ENCODE assay signal across 2 cellular contexts in the genomic region with DNA sequence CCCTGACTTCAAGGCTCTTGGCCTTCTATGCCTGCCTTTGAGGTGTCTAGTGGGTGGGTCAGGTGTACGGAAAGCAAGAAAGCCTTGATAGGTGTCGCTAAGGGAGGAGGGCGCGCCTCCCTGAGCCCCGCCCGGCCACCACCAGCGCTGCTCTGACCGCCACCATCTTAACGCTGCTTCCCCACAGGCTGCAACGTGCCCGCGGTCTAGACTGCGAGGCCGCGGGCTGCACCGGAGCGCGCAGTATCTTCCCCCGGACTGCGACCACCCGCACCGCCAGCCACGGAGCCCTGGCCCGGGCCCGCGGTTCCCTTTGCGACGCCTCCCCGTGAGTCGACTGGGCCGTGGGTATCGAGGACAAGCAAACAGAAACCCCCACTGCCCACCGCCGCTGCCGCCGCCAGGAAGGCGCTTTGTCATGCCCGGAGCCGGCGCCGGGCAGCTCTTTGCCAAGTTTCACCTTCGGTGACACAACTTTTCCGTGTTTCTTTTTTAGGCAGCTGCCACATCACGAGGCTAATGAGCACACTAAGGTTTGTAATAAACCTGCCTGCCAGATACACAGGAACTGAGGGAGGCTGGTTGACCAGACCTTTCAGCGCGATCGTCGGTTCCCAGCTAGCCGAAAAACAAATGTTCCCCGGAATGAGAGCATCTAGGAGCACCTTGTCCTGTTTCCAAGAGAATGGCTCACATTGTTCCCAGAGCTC.
A peak's percentile ranks its signal among the peaks of the same experiment; 100 is the strongest.
TF ChIP-seq lines count a peak whose summit lies in the region.

No MANE protein-coding gene starts in this region.

TF ChIP-seq in K562, 482 proteins besides CTCF, POLR2A, EP300 and RAD21 (continues in another document):
- TF ChIP-seq POLR2G (IDR thresholded peaks at IDR 0.05; ENCODE audit: low read depth, low read length) (peak; percentile 82), HNRNPL (IDR thresholded peaks at IDR 0.05; ENCODE audit: low read depth, low read length) (0 out of 2 replicates have a peak, but pooled peaks have one; percentile 50), L3MBTL2 (IDR thresholded peaks at IDR 0.05) (peak; percentile 89), YY1 (IDR thresholded peaks at IDR 0.05; ENCODE audit: borderline replicate concordance in 1 of 3, control insufficient read depth in 1 of 3, extremely low read depth in 1 of 3, insufficient read depth in 3 of 3, insufficient read length in 1 of 3, insufficient replicate concordance in 2 of 3, low read depth in 1 of 3, low read length in 2 of 3) (peak; percentile 15 to 75 (median 72)), HDAC8 (tag; IDR thresholded peaks at IDR 0.05) (0 out of 2 replicates have a peak, but pooled peaks have one; percentile 39), SMAD4 (CRISPR knock-in tag; conservative IDR thresholded peaks at IDR 0.05) (peak; percentile 75), NFE2 (IDR thresholded peaks at IDR 0.05; ENCODE audit: low read depth) (0 out of 2 replicates have a peak, but pooled peaks have one; percentile 24), NRF1 (conservative IDR thresholded peaks at IDR 0.05 in 1 of 2, IDR thresholded peaks at IDR 0.05 in 1 of 2) (peak in 1 of 2 experiments; percentile 27; a peak in 1 of 4 replicates), MYC (IDR thresholded peaks at IDR 0.05; ENCODE audit: low read depth, low read length) (peak; percentile 22; the same call in 1 of the 2 replicates), MYC (CRISPR knock-in tag; IDR thresholded peaks at IDR 0.05; ENCODE audit: borderline replicate concordance, low read depth) (no peak), TAF1 (IDR thresholded peaks at IDR 0.05; ENCODE audit: control insufficient read depth, extremely low read depth, insufficient read depth, low read length, severe bottlenecking) (peak; percentile 17), CHD2 (IDR thresholded peaks at IDR 0.05; ENCODE audit: low read depth, low read length) (0 out of 2 replicates have a peak, but pooled peaks have one; percentile 14), RBFOX2 (IDR thresholded peaks at IDR 0.05; ENCODE audit: low read depth, low read length) (peak; percentile 84)
- TF ChIP-seq, protein P1, sequence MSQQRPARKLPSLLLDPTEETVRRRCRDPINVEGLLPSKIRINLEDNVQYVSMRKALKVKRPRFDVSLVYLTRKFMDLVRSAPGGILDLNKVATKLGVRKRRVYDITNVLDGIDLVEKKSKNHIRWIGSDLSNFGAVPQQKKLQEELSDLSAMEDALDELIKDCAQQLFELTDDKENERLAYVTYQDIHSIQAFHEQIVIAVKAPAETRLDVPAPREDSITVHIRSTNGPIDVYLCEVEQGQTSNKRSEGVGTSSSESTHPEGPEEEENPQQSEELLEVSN (IDR thresholded peaks at IDR 0.05; ENCODE audit: borderline replicate concordance in 1 of 2, extremely low read depth in 1 of 2, insufficient read depth in 1 of 2, insufficient read length in 1 of 2, low read depth in 1 of 2, low read length in 1 of 2, poor library complexity in 1 of 2, severe bottlenecking in 1 of 2), result peak; percentile 66 to 84
- TF ChIP-seq, protein P2, sequence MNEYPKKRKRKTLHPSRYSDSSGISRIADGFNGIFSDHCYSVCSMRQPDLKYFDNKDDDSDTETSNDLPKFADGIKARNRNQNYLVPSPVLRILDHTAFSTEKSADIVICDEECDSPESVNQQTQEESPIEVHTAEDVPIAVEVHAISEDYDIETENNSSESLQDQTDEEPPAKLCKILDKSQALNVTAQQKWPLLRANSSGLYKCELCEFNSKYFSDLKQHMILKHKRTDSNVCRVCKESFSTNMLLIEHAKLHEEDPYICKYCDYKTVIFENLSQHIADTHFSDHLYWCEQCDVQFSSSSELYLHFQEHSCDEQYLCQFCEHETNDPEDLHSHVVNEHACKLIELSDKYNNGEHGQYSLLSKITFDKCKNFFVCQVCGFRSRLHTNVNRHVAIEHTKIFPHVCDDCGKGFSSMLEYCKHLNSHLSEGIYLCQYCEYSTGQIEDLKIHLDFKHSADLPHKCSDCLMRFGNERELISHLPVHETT (CRISPR knock-in tag; conservative IDR thresholded peaks at IDR 0.05 in 1 of 2, IDR thresholded peaks at IDR 0.05 in 1 of 2), result peak in 1 of 2 experiments; percentile 51; a peak in 1 of 4 replicates

TF ChIP-seq in HepG2, 621 proteins besides CTCF, POLR2A, EP300 and RAD21:
- TF ChIP-seq XBP1 (CRISPR knock-in tag; IDR thresholded peaks at IDR 0.05) (no peak), ZKSCAN5 (CRISPR knock-in tag; IDR thresholded peaks at IDR 0.05) (no peak), GATAD2A (CRISPR knock-in tag; IDR thresholded peaks at IDR 0.05) (no peak), ZNF891 (CRISPR knock-in tag; IDR thresholded peaks at IDR 0.05) (no peak)
- TF ChIP-seq, protein P3, sequence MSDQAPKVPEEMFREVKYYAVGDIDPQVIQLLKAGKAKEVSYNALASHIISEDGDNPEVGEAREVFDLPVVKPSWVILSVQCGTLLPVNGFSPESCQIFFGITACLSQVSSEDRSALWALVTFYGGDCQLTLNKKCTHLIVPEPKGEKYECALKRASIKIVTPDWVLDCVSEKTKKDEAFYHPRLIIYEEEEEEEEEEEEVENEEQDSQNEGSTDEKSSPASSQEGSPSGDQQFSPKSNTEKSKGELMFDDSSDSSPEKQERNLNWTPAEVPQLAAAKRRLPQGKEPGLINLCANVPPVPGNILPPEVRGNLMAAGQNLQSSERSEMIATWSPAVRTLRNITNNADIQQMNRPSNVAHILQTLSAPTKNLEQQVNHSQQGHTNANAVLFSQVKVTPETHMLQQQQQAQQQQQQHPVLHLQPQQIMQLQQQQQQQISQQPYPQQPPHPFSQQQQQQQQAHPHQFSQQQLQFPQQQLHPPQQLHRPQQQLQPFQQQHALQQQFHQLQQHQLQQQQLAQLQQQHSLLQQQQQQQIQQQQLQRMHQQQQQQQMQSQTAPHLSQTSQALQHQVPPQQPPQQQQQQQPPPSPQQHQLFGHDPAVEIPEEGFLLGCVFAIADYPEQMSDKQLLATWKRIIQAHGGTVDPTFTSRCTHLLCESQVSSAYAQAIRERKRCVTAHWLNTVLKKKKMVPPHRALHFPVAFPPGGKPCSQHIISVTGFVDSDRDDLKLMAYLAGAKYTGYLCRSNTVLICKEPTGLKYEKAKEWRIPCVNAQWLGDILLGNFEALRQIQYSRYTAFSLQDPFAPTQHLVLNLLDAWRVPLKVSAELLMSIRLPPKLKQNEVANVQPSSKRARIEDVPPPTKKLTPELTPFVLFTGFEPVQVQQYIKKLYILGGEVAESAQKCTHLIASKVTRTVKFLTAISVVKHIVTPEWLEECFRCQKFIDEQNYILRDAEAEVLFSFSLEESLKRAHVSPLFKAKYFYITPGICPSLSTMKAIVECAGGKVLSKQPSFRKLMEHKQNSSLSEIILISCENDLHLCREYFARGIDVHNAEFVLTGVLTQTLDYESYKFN (CRISPR knock-in tag; conservative IDR thresholded peaks at IDR 0.05), result no peak
- TF ChIP-seq, protein P4, sequence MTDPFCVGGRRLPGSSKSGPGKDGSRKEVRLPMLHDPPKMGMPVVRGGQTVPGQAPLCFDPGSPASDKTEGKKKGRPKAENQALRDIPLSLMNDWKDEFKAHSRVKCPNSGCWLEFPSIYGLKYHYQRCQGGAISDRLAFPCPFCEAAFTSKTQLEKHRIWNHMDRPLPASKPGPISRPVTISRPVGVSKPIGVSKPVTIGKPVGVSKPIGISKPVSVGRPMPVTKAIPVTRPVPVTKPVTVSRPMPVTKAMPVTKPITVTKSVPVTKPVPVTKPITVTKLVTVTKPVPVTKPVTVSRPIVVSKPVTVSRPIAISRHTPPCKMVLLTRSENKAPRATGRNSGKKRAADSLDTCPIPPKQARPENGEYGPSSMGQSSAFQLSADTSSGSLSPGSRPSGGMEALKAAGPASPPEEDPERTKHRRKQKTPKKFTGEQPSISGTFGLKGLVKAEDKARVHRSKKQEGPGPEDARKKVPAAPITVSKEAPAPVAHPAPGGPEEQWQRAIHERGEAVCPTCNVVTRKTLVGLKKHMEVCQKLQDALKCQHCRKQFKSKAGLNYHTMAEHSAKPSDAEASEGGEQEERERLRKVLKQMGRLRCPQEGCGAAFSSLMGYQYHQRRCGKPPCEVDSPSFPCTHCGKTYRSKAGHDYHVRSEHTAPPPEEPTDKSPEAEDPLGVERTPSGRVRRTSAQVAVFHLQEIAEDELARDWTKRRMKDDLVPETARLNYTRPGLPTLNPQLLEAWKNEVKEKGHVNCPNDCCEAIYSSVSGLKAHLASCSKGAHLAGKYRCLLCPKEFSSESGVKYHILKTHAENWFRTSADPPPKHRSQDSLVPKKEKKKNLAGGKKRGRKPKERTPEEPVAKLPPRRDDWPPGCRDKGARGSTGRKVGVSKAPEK (CRISPR knock-in tag; IDR thresholded peaks at IDR 0.05; ENCODE audit: borderline replicate concordance), result no peak
